19 cellular contexts compared by ENCODE assay signal in genomic region chr5:2921176-2921575, GRCh38.
DNase-seq lines count a peak whose midpoint lies in the region; ATAC-seq, FAIRE-seq and TF ChIP-seq lines count a peak whose summit lies in the region.
"Had no signal": no experiment of that assay in that cellular context is flagged by ENCODE, and none has a peak within 500 bp of the region (broad histone marks: within the 10 kb centered on the region; RNA-seq: fewer than 3 reads in every experiment).

No MANE protein-coding gene starts in this region.

- DNase-seq in bronchial epithelial cell (ENCODE audit: low read depth) (no peak), mesenteric fat pad (ENCODE audit: low spot score) (peak; percentile 65), left lobe of liver (ENCODE audit: low spot score) (no peak), occipital lobe (lab: John Stamatoyannopoulos, UW) (no peak)
- no peak for DNase-seq in stimulated activated effector memory CD8-positive, alpha-beta T cell treated with anti-CD3 and anti-CD28 coated beads, Interleukin-12 subunit alpha, Interleukin-12 subunit beta, amount 100 ng/mL, for 72 hours (ENCODE audit: low spot score in 2 of 2)
- DNase-seq in central memory CD4-positive, alpha-beta T cell, result no peak
- DNase-seq: Caco-2; CD4-positive, CD25-positive, alpha-beta regulatory T cell; CD8-positive, alpha-beta T cell; DMS153; DND-41; GM23248; H7; HCEC 1CT had no signal

- ATAC-seq in stimulated activated effector memory CD8-positive, alpha-beta T cell treated with anti-CD3 and anti-CD28 coated beads, Interleukin-12 subunit alpha, Interleukin-12 subunit beta, amount 100 ng/mL, for 72 hours, result peak; percentile 16
- no peak for ATAC-seq in left lobe of liver
- ATAC-seq: CD8-positive, alpha-beta T cell had no signal

- H3K9me3 Mint-ChIP-seq in stimulated activated effector memory CD8-positive, alpha-beta T cell treated with anti-CD3 and anti-CD28 coated beads, Interleukin-12 subunit alpha, Interleukin-12 subunit beta, amount 100 ng/mL, for 72 hours, result peaks cover 2% of the 10 kb centered on the region

- H3K4me3 Mint-ChIP-seq in stimulated activated effector memory CD8-positive, alpha-beta T cell treated with anti-CD3 and anti-CD28 coated beads, Interleukin-12 subunit alpha, Interleukin-12 subunit beta, amount 100 ng/mL, for 72 hours, result no peak overlapping the region
- H3K4me3 Mint-ChIP-seq: B cell; CD4-positive, CD25-positive, alpha-beta regulatory T cell; CD8-positive, alpha-beta T cell had no signal

- no peaks in the 10 kb centered on the region for H3K4me1 Mint-ChIP-seq in stimulated activated effector memory CD8-positive, alpha-beta T cell treated with anti-CD3 and anti-CD28 coated beads, Interleukin-12 subunit alpha, Interleukin-12 subunit beta, amount 100 ng/mL, for 72 hours
- H3K4me1 Mint-ChIP-seq: B cell had no signal

- H3K27me3 ChIP-seq in bronchial epithelial cell (ENCODE audit: control insufficient read depth, insufficient read depth, low read length), result no peaks in the 10 kb centered on the region
- H3K27me3 ChIP-seq: BLaER1 had no signal

- no peaks in the 10 kb centered on the region for H3K36me3 ChIP-seq in bronchial epithelial cell (ENCODE audit: control insufficient read depth, insufficient read depth, low read length)
- H3K36me3 ChIP-seq: BLaER1 had no signal

- no peak overlapping the region for H3K27ac Mint-ChIP-seq in stimulated activated effector memory CD8-positive, alpha-beta T cell treated with anti-CD3 and anti-CD28 coated beads, Interleukin-12 subunit alpha, Interleukin-12 subunit beta, amount 100 ng/mL, for 72 hours
- H3K27ac Mint-ChIP-seq: B cell; CD4-positive, CD25-positive, alpha-beta regulatory T cell; CD8-positive, alpha-beta T cell had no signal

- H3K4me3 ChIP-seq in bronchial epithelial cell (ENCODE audit: low read depth, low read length), result no peak overlapping the region
- H3K4me3 ChIP-seq: BLaER1, GM23248 had no signal

- peak; percentile 18 for FAIRE-seq in bronchial epithelial cell (lab: Jason Lieb, UNC)
- FAIRE-seq: G401.6, GM12892, H1 had no signal

- H3K36me3 Mint-ChIP-seq in stimulated activated effector memory CD8-positive, alpha-beta T cell treated with anti-CD3 and anti-CD28 coated beads, Interleukin-12 subunit alpha, Interleukin-12 subunit beta, amount 100 ng/mL, for 72 hours, result no peaks in the 10 kb centered on the region
- H3K36me3 Mint-ChIP-seq: CD4-positive, CD25-positive, alpha-beta regulatory T cell; CD8-positive, alpha-beta T cell had no signal

- TF ChIP-seq CTCF in bronchial epithelial cell (IDR thresholded peaks at IDR 0.05; ENCODE audit: insufficient read depth, low read length, severe bottlenecking), result no peak
